Comparison of ENCODE assay signal across 30 cellular contexts in genomic region chr11:120241277-120241676, GRCh38. TPM values are rescaled to one million over a fixed set of nuclear protein-coding genes. Genes with fewer than 3 reads are reported as not detected.
"Had no signal": no experiment of that assay in that cellular context is flagged by ENCODE, and none has a peak within 500 bp of the region (broad histone marks: within the 10 kb centered on the region; RNA-seq: fewer than 3 reads in every experiment).

No MANE protein-coding gene starts in this region.

- H3K36me3 ChIP-seq: adrenal gland, ascending aorta, brain microvascular endothelial cell, colonic mucosa, gastroesophageal sphincter, ovary, transverse colon, vagina had no signal

- ATAC-seq: activated CD4-positive, alpha-beta T cell treated with anti-CD3 and anti-CD28 coated beads for 36 hours; activated T-cell treated with anti-CD3 and anti-CD28 coated beads, Interleukin-2, amount 50 U/mL, for 4 hours; effector memory CD8-positive, alpha-beta T cell; gastroesophageal sphincter; left lobe of liver; T-helper 17 cell had no signal

- H3K27ac ChIP-seq: adrenal gland, ascending aorta, brain microvascular endothelial cell, colonic mucosa, dorsolateral prefrontal cortex, gastroesophageal sphincter, ovary, transverse colon, vagina had no signal

- H3K9me3 ChIP-seq: adrenal gland, ascending aorta, colonic mucosa, gastroesophageal sphincter, ovary, transverse colon, vagina had no signal

- H3K27ac Mint-ChIP-seq: activated B cell treated with CpG ODN at 0.5 μM for 24 hours; activated CD4-positive, alpha-beta T cell treated with anti-CD3 and anti-CD28 coated beads for 36 hours; activated naive CD8-positive, alpha-beta T cell; activated T-helper 2 cell treated with anti-CD3 and anti-CD28 coated beads, Interferon-gamma antibody, Interleukin-2, Interleukin-4, amounts not matched to agents 10 μg/mL and 5 μg/mL and 100 μg/mL, durations not matched to agents 14 hours and 24 hours and 36 hours; effector memory CD8-positive, alpha-beta T cell; natural killer cell; stimulated activated naive CD8-positive, alpha-beta T cell treated with anti-CD3 and anti-CD28 coated beads, Interleukin-15, Interleukin-2, amounts not matched to agents 100 ng/mL and 50 ng/mL, for 24 hours; T-helper 17 cell had no signal

- H3K9me3 Mint-ChIP-seq: activated B cell treated with CpG ODN at 0.5 μM for 24 hours; activated T-cell treated with anti-CD3 and anti-CD28 coated beads, Interleukin-2, amount 50 U/mL, for 4 hours; activated T-helper 2 cell treated with anti-CD3 and anti-CD28 coated beads, Interferon-gamma antibody, Interleukin-2, Interleukin-4, amounts not matched to agents 10 μg/mL and 5 μg/mL and 100 μg/mL, durations not matched to agents 14 hours and 24 hours and 36 hours; effector memory CD8-positive, alpha-beta T cell; natural killer cell; stimulated activated naive CD8-positive, alpha-beta T cell treated with anti-CD3 and anti-CD28 coated beads, Interleukin-15, Interleukin-2, amounts not matched to agents 100 ng/mL and 50 ng/mL, for 24 hours had no signal

- H3K4me3 Mint-ChIP-seq: activated B cell treated with CpG ODN at 0.5 μM for 24 hours; activated CD4-positive, alpha-beta T cell treated with anti-CD3 and anti-CD28 coated beads for 36 hours; activated naive CD8-positive, alpha-beta T cell; activated T-cell treated with anti-CD3 and anti-CD28 coated beads, Interleukin-2, amount 50 U/mL, for 4 hours; effector memory CD8-positive, alpha-beta T cell; natural killer cell; stimulated activated naive CD8-positive, alpha-beta T cell treated with anti-CD3 and anti-CD28 coated beads, Interleukin-15, Interleukin-2, amounts not matched to agents 100 ng/mL and 50 ng/mL, for 24 hours; T-helper 17 cell had no signal

- H3K36me3 Mint-ChIP-seq: activated naive CD8-positive, alpha-beta T cell; natural killer cell had no signal

- H3K4me3 ChIP-seq: adrenal gland, ascending aorta, colonic mucosa, dorsolateral prefrontal cortex, gastroesophageal sphincter, ovary, transverse colon, vagina had no signal

- H3K4me1 Mint-ChIP-seq: natural killer cell had no signal

- H3K4me1 ChIP-seq: ascending aorta, colonic mucosa had no signal

- H3K27me3 ChIP-seq: ovary, vagina had no signal

- DNase-seq: activated B cell treated with CpG ODN at 0.5 μM for 24 hours; activated CD4-positive, alpha-beta T cell treated with anti-CD3 and anti-CD28 coated beads for 36 hours; activated CD4-positive, alpha-beta T cell treated with anti-CD3 and anti-CD28 coated beads, Interleukin-2, amount 50 U/mL, for 48 hours; activated CD8-positive, alpha-beta memory T cell treated with anti-CD3 and anti-CD28 coated beads, Interleukin-2, amount 50 U/mL, for 48 hours; activated naive CD4-positive, alpha-beta T cell; activated T-cell treated with anti-CD3 and anti-CD28 coated beads, Interleukin-2, amount 50 U/mL, for 4 hours; adrenal gland; brain microvascular endothelial cell; central memory CD4-positive, alpha-beta T cell; colonic mucosa; effector memory CD8-positive, alpha-beta T cell; head of caudate nucleus; midbrain; natural killer cell; ovary; right cardiac atrium; stimulated activated CD4-positive, alpha-beta T cell treated with anti-CD3 and anti-CD28 coated beads, Interleukin-1b, Interleukin-23, amount 100 ng/mL, for 48 hours; substantia nigra; T-helper 17 cell; transverse colon had no signal

RNA-seq across cellular contexts. Expression of gene POU2F3, which starts 1.3 kb away (rescaled TPM):
- total RNA-seq: activated B cell treated with CpG ODN at 0.5 μM for 24 hours; activated CD4-positive, alpha-beta T cell treated with anti-CD3 and anti-CD28 coated beads for 36 hours; activated CD8-positive, alpha-beta memory T cell treated with anti-CD3 and anti-CD28 coated beads for 36 hours; activated T-cell treated with anti-CD3 and anti-CD28 coated beads, Interleukin-2, amount 50 U/mL, for 4 hours; activated T-helper 2 cell treated with anti-CD3 and anti-CD28 coated beads, Interferon-gamma antibody, Interleukin-2, Interleukin-4, amounts not matched to agents 10 μg/mL and 5 μg/mL and 100 μg/mL, durations not matched to agents 14 hours and 24 hours and 36 hours; ascending aorta; left lobe of liver; natural killer cell; pulmonary artery endothelial cell; T-helper 17 cell had no signal
